8 cellular contexts compared by ENCODE assay signal in genomic region chr10:101903827-101904520, GRCh38.
A peak's percentile ranks its signal among the peaks of the same experiment; 100 is the strongest.
DNase-seq lines count a peak whose midpoint lies in the region; ATAC-seq, FAIRE-seq and TF ChIP-seq lines count a peak whose summit lies in the region.

No MANE protein-coding gene starts in this region.

- H3K36me3 ChIP-seq in BE2C, result no peaks in the 10 kb centered on the region
- H3K36me3 ChIP-seq in neural progenitor cell, result no peaks in the 10 kb centered on the region

- FAIRE-seq in urothelium cell line (lab: Jason Lieb, UNC), result no peak

- peaks cover 32% of the 10 kb centered on the region for H3K4me1 Mint-ChIP-seq in neural progenitor cell

- no peaks in the 10 kb centered on the region for H3K27me3 Mint-ChIP-seq in neural progenitor cell (ENCODE audit: insufficient read depth, low read depth)

- no peaks in the 10 kb centered on the region for H3K9me3 Mint-ChIP-seq in neural progenitor cell

- H3K36me3 Mint-ChIP-seq in neural progenitor cell, result no peaks in the 10 kb centered on the region

- H3K79me2 ChIP-seq in neural progenitor cell (ENCODE audit: low read depth), result no peaks in the 10 kb centered on the region

- H4K20me1 ChIP-seq in neural progenitor cell (ENCODE audit: low read depth), result no peaks in the 10 kb centered on the region

- H2AFZ ChIP-seq in neural progenitor cell (replicated peaks), result no peak overlapping the region

- H3K9me3 ChIP-seq in BE2C (no peaks in the 10 kb centered on the region), neural progenitor cell (ENCODE audit: low read depth) (no peaks in the 10 kb centered on the region)

- H3K4me1 ChIP-seq in BE2C (no peaks in the 10 kb centered on the region), neural progenitor cell (peaks cover 57% of the 10 kb centered on the region)

- peaks cover 59% of the 10 kb centered on the region for H3F3A ChIP-seq in neural progenitor cell (ENCODE audit: low read depth)

- H3K27me3 ChIP-seq in BE2C (no peaks in the 10 kb centered on the region), neural progenitor cell (no peaks in the 10 kb centered on the region)

- H3K27ac Mint-ChIP-seq in neural progenitor cell, result no peak overlapping the region

- peak; percentile 47 for ATAC-seq in GM18870 (IDR thresholded peaks at IDR 0.05; ENCODE audit: unreplicated experiment)
- peak; percentile 54 for ATAC-seq in HG03025 (IDR thresholded peaks at IDR 0.05; ENCODE audit: low FRiP score, unreplicated experiment)

- peak overlapping the region; percentile 74 for H3K4me2 ChIP-seq in neural progenitor cell

- TF ChIP-seq CTCF in BE2C (IDR thresholded peaks at IDR 0.05; ENCODE audit: low read depth, low read length) (no peak), neural progenitor cell (IDR thresholded peaks at IDR 0.05) (no peak)

- no peak overlapping the region for H3K9ac ChIP-seq in neural progenitor cell

- no peak overlapping the region for H3K4me3 Mint-ChIP-seq in neural progenitor cell

- H3K27ac ChIP-seq in neural progenitor cell, result peak overlapping the region; percentile 93

- DNase-seq in BE2C (peak; percentile 24), NCI-H524 treated with DMSO at 0.1 percent for 48 hours (lab: John Stamatoyannopoulos, UW) (peak; percentile 40), neural progenitor cell (ENCODE audit: low spot score) (peak; percentile 41), DMS53 (lab: John Stamatoyannopoulos, UW) (no peak), urothelium cell line (ENCODE audit: low spot score) (no peak), amniotic stem cell (lab: John Stamatoyannopoulos, UW) (no peak)

- H3K4me3 ChIP-seq in BE2C (ENCODE audit: low read depth, low read length) (no peak overlapping the region), neural progenitor cell (no peak overlapping the region)

Comparison
In these comparisons a context has a peak if more than half of its experiments do, and no peak if none do; other contexts are left out.
1. DNase-seq: peak in BE2C (single experiment), NCI-H524 treated with DMSO at 0.1 percent for 48 hours (single experiment) and neural progenitor cell (single experiment); none in DMS53 (single experiment), urothelium cell line (single experiment) and amniotic stem cell (single experiment).